In genomic region chrX:108167211-108167872, GRCh38 we compare ENCODE assay signal across 16 cellular contexts.
DNase-seq lines count a peak whose midpoint lies in the region; ATAC-seq and TF ChIP-seq lines count a peak whose summit lies in the region.
"Had no signal": no experiment of that assay in that cellular context is flagged by ENCODE, and none has a peak within 500 bp of the region (broad histone marks: within the 10 kb centered on the region; RNA-seq: fewer than 3 reads in every experiment).

No MANE protein-coding gene starts in this region.

- no peak overlapping the region for H3K4me2 ChIP-seq in mesenchymal stem cell (ENCODE audit: low read length, poor library complexity, severe bottlenecking)
- H3K4me2 ChIP-seq: neural progenitor cell had no signal

- H3K4me3 ChIP-seq in cardiac fibroblast (replicated peaks in 1 of 2; ENCODE audit: low read depth in 2 of 2, low read length in 2 of 2) (no peak overlapping the region), mesenchymal stem cell (ENCODE audit: insufficient read depth in 1 of 2, low read depth in 1 of 2, low read length in 2 of 2) (no peak overlapping the region)
- H3K4me3 ChIP-seq: neural progenitor cell, right atrium auricular region, SK-N-MC had no signal

- no peak overlapping the region for H2BK15ac ChIP-seq in mesenchymal stem cell (ENCODE audit: low read depth, poor library complexity, severe bottlenecking)

- H3K36me3 Mint-ChIP-seq in activated CD4-positive, alpha-beta T cell treated with anti-CD3 and anti-CD28 coated beads for 36 hours (ENCODE audit: low read depth) = no peaks in the 10 kb centered on the region

- no peak overlapping the region for H3K9ac ChIP-seq in mesenchymal stem cell (ENCODE audit: low read length)
- H3K9ac ChIP-seq: neural progenitor cell had no signal

- POLR2A ChIA-PET in activated CD4-positive, alpha-beta T cell treated with anti-CD3 and anti-CD28 coated beads for 36 hours (lab: Charles Lee) = no interaction called here

- H3K27me3 ChIP-seq in mesenchymal stem cell (ENCODE audit: control insufficient read depth in 1 of 2, insufficient read depth in 1 of 2, low read length in 2 of 2) = peaks cover 0 to 39% of the 10 kb centered on the region in 2 experiments
- H3K27me3 ChIP-seq: neural progenitor cell, right atrium auricular region had no signal

- H2AFZ ChIP-seq in mesenchymal stem cell (ENCODE audit: low read depth, low read length) = no peak overlapping the region
- H2AFZ ChIP-seq: neural progenitor cell had no signal

- H2BK120ac ChIP-seq in mesenchymal stem cell (ENCODE audit: low read depth, low read length) = no peak overlapping the region

- peaks cover 1% of the 10 kb centered on the region for H3K4me1 ChIP-seq in mesenchymal stem cell (ENCODE audit: control insufficient read depth, insufficient read depth, low read depth, low read length)
- H3K4me1 ChIP-seq: neural progenitor cell, right atrium auricular region had no signal

- H3K4me1 Mint-ChIP-seq in activated CD4-positive, alpha-beta T cell treated with anti-CD3 and anti-CD28 coated beads for 36 hours = no peaks in the 10 kb centered on the region
- H3K4me1 Mint-ChIP-seq: activated T-helper 17 cell treated with anti-CD3 and anti-CD28 coated beads, Interleukin-2, amount 50 U/mL, for 72 hours had no signal

- H2BK5ac ChIP-seq in mesenchymal stem cell (ENCODE audit: low read depth, low read length, poor library complexity, severe bottlenecking) = no peak overlapping the region

- H3K9me3 Mint-ChIP-seq in activated CD4-positive, alpha-beta T cell treated with anti-CD3 and anti-CD28 coated beads for 36 hours (ENCODE audit: low read depth) = no peaks in the 10 kb centered on the region
- H3K9me3 Mint-ChIP-seq: activated T-helper 17 cell treated with anti-CD3 and anti-CD28 coated beads, Interleukin-2, amount 50 U/mL, for 72 hours had no signal

- no peak overlapping the region for H3K4me3 Mint-ChIP-seq in activated CD4-positive, alpha-beta T cell treated with anti-CD3 and anti-CD28 coated beads for 36 hours
- H3K4me3 Mint-ChIP-seq: activated T-helper 17 cell treated with anti-CD3 and anti-CD28 coated beads, Interleukin-2, amount 50 U/mL, for 72 hours; neural progenitor cell had no signal

- H3K79me1 ChIP-seq in mesenchymal stem cell (replicated peaks; ENCODE audit: low read length, poor library complexity, severe bottlenecking) = no peaks in the 10 kb centered on the region

- WGBS in mesenchymal stem cell = 92% methylated on average over 2 of the region's 5 CpGs

- H3K23ac ChIP-seq in mesenchymal stem cell (ENCODE audit: low read length in 2 of 2) = no peak overlapping the region

- ATAC-seq in activated CD4-positive, alpha-beta T cell treated with anti-CD3 and anti-CD28 coated beads for 36 hours = no peak
- ATAC-seq: activated T-helper 17 cell treated with anti-CD3 and anti-CD28 coated beads, Interleukin-2, amount 50 U/mL, for 72 hours; HepG2 had no signal

- no peak for TF ChIP-seq CTCF in cardiac fibroblast (IDR thresholded peaks at IDR 0.05; ENCODE audit: low read depth, low read length)

- H4K8ac ChIP-seq in mesenchymal stem cell (ENCODE audit: low read length) = no peak overlapping the region

- no peaks in the 10 kb centered on the region for H3K27me3 Mint-ChIP-seq in activated CD4-positive, alpha-beta T cell treated with anti-CD3 and anti-CD28 coated beads for 36 hours
- H3K27me3 Mint-ChIP-seq: activated T-helper 17 cell treated with anti-CD3 and anti-CD28 coated beads, Interleukin-2, amount 50 U/mL, for 72 hours had no signal

- no peak overlapping the region for H3K18ac ChIP-seq in mesenchymal stem cell (ENCODE audit: low read depth in 1 of 2, low read length in 2 of 2)

- intact Hi-C loops in activated CD4-positive, alpha-beta T cell treated with anti-CD3 and anti-CD28 coated beads for 36 hours (cut with DNase I, micrococcal nuclease) = no loop called here

- H3K27ac Mint-ChIP-seq in activated CD4-positive, alpha-beta T cell treated with anti-CD3 and anti-CD28 coated beads for 36 hours = no peak overlapping the region
- H3K27ac Mint-ChIP-seq: activated T-helper 17 cell treated with anti-CD3 and anti-CD28 coated beads, Interleukin-2, amount 50 U/mL, for 72 hours; neural progenitor cell had no signal

- no peak overlapping the region for H4K91ac ChIP-seq in mesenchymal stem cell (ENCODE audit: low read length)

- H3K36me3 ChIP-seq in mesenchymal stem cell (ENCODE audit: control insufficient read depth in 1 of 2, insufficient read depth in 2 of 2, low read depth in 1 of 2, low read length in 2 of 2) = no peaks in the 10 kb centered on the region
- H3K36me3 ChIP-seq: neural progenitor cell, right atrium auricular region had no signal

- H3K27ac ChIP-seq in mesenchymal stem cell (ENCODE audit: low read length, poor library complexity, severe bottlenecking) = no peak overlapping the region
- H3K27ac ChIP-seq: neural progenitor cell, right atrium auricular region, SK-N-MC had no signal

- peak; percentile 12 for DNase-seq in activated CD4-positive, alpha-beta T cell treated with anti-CD3 and anti-CD28 coated beads for 36 hours
- DNase-seq in activated CD4-positive, alpha-beta T cell treated with anti-CD3 and anti-CD28 coated beads, Interleukin-2, amount 50 U/mL, for 4 hours = no peak
- peak; percentile 54 for DNase-seq in NCI-H460 (ENCODE audit: extremely low read depth, low read depth)
- DNase-seq in cardiac fibroblast (ENCODE audit: low read depth in 2 of 2) = peak; percentile 59 to 68
- peak; percentile 32 for DNase-seq in mesenchymal stem cell
- no peak for DNase-seq in NCI-H1930 (lab: John Stamatoyannopoulos, UW)
- no peak for DNase-seq in NCI-H345 treated with DMSO at 0.1 percent for 48 hours (lab: John Stamatoyannopoulos, UW; ENCODE audit: unreplicated experiment)
- DNase-seq in NCI-H1048 (lab: John Stamatoyannopoulos, UW) = no peak
- DNase-seq: 8988T; aorta; effector CD8-positive, alpha-beta T cell had no signal

- H3K9me3 ChIP-seq in mesenchymal stem cell (ENCODE audit: control insufficient read depth, low read length) = no peaks in the 10 kb centered on the region
- H3K9me3 ChIP-seq: right atrium auricular region had no signal

- H3K14ac ChIP-seq in mesenchymal stem cell (ENCODE audit: low read length in 2 of 2) = no peak overlapping the region

- no peak overlapping the region for H3K4ac ChIP-seq in mesenchymal stem cell (ENCODE audit: low read depth in 1 of 2, low read length in 2 of 2)

- CTCF ChIA-PET in activated CD4-positive, alpha-beta T cell treated with anti-CD3 and anti-CD28 coated beads for 36 hours (lab: Charles Lee) = no interaction called here

- H2AK5ac ChIP-seq in mesenchymal stem cell (ENCODE audit: low read length, severe bottlenecking) = no peak overlapping the region

- H2BK12ac ChIP-seq in mesenchymal stem cell (ENCODE audit: low read length in 2 of 2) = no peak overlapping the region

Comparison
In these comparisons a context has a peak if more than half of its experiments do, and no peak if none do; other contexts are left out.
1. DNase-seq: peak in activated CD4-positive, alpha-beta T cell treated with anti-CD3 and anti-CD28 coated beads for 36 hours (single experiment), NCI-H460 (single experiment), cardiac fibroblast (2 of 2) and mesenchymal stem cell (single experiment); none in activated CD4-positive, alpha-beta T cell treated with anti-CD3 and anti-CD28 coated beads, Interleukin-2, amount 50 U/mL, for 4 hours (0 of 2), NCI-H1930 (0 of 2), NCI-H345 treated with DMSO at 0.1 percent for 48 hours (single experiment) and NCI-H1048 (single experiment).